Comparison of ENCODE assay signal across 8 cellular contexts in the genomic region with DNA sequence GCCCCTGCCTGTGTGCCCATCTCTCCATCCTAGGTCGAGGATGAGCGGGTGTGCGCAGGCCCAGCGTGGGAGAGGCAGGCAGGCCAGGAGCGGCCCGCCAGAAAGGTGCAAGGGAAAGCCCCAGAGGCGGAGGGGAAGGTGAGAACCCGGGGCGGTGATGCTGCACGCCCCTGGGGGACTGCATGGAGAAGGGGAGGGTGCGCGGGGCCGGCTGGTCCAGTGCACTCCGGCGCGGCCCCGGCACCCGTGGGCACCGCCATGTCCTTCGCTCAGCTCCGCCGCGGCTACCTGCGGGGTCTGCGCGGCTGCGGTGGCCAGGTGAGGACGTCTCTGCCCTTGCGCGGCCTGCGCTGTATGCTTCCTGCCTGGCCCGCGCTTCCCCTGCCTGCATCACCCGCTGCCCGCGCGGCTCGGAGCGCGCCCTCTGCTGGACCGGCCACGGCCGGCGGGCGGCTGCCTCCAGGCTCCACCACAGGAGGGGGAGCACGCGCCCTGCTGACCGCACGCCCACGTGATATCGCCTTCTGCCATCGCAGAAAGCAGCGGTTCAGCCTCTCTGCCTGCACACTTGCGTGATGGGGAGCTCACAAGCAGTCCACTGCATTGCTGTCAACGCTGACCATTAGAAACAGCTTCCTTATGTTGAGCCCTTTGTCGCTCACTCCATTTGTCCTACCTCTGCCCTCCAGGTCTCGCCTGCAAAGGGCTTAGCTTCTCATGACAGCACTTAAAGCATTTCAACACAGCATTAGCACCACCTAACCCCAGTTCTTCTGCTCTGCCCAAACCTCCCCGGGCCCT.
DNase-seq lines count a peak whose midpoint lies in the region; ATAC-seq and TF ChIP-seq lines count a peak whose summit lies in the region.

No MANE protein-coding gene starts in this region.

- H3K4me1 ChIP-seq in adipocyte (ENCODE audit: control insufficient read depth, insufficient read depth, low read length) (peaks cover 14% of the 10 kb centered on the region), right atrium auricular region (peaks cover 0 to 14% of the 10 kb centered on the region in 2 donors), aorta (ENCODE audit: control insufficient read depth in 1 of 2, insufficient read depth in 2 of 2, low read length in 2 of 2) (no peaks in the 10 kb centered on the region)

- WGBS in aorta, 2 donors = 14 to 16% methylated on average over 58 of the region's 58 CpGs

- TF ChIP-seq CTCF in AG09309 (IDR thresholded peaks at IDR 0.05; ENCODE audit: control insufficient read depth, insufficient read depth, low read depth, low read length, missing control alignments) (peak; percentile 47), right atrium auricular region (IDR thresholded peaks at IDR 0.05) (peak; percentile 92 to 98), retinal pigment epithelial cell (conservative IDR thresholded peaks at IDR 0.05; ENCODE audit: low read depth, low read length) (peak; percentile 77)

- DNase-seq in AG09309 (ENCODE audit: low read depth) = no peak
- DNase-seq in SK-N-DZ (ENCODE audit: low spot score) = peak; percentile 41
- peak; percentile 86 for DNase-seq in adipocyte (ENCODE audit: low read depth)
- DNase-seq in right atrium auricular region (ENCODE audit: low spot score) = peak; percentile 92
- DNase-seq in retinal pigment epithelial cell (ENCODE audit: low read depth) = peak; percentile 54
- peak; percentile 92 to 95 for DNase-seq in aorta

- H3K4me3 ChIP-seq in AG09309 (ENCODE audit: control insufficient read depth, low read depth, low read length) (no peak overlapping the region), adipocyte (ENCODE audit: low read length) (peak overlapping the region; percentile 54), right atrium auricular region (peak overlapping the region in 1 of 2 donors; percentile 42), retinal pigment epithelial cell (ENCODE audit: low read length) (peak overlapping the region; percentile 14), aorta (ENCODE audit: low read length in 2 of 2) (no peak overlapping the region)

- intact Hi-C loops in aorta (cut with DNase I) = loop anchor here in 1 of 2 donors (2.0 to 10.0 kb wide), 4 partner anchors 71 to 620 kb away; no protein-coding TSS in a partner anchor

- ATAC-seq in GM18907 (IDR thresholded peaks at IDR 0.05; ENCODE audit: unreplicated experiment) (peak; percentile 83), HG03139 (IDR thresholded peaks at IDR 0.05; ENCODE audit: unreplicated experiment) (peak; percentile 82), aorta (ENCODE audit: low FRiP score) (peak; percentile 96)

- peak overlapping the region; percentile 52 for H3K9ac ChIP-seq in adipocyte (ENCODE audit: low read length)

- H3K27me3 ChIP-seq in adipocyte (replicated peaks; ENCODE audit: control insufficient read depth, insufficient read depth, low read length) = peaks cover 4% of the 10 kb centered on the region
- no peaks in the 10 kb centered on the region for H3K27me3 ChIP-seq in right atrium auricular region
- H3K27me3 ChIP-seq in aorta (ENCODE audit: control insufficient read depth in 1 of 2, insufficient read depth in 2 of 2, low read length in 1 of 2) = no peaks in the 10 kb centered on the region

- H3K27ac ChIP-seq in right atrium auricular region (peak overlapping the region; percentile 23 to 58), aorta (ENCODE audit: low read depth in 1 of 2, low read length in 2 of 2) (no peak overlapping the region)

- no peaks in the 10 kb centered on the region for H3K36me3 ChIP-seq in adipocyte (ENCODE audit: control insufficient read depth, insufficient read depth, low read length, severe bottlenecking)
- no peaks in the 10 kb centered on the region for H3K36me3 ChIP-seq in right atrium auricular region
- H3K36me3 ChIP-seq in aorta (ENCODE audit: control insufficient read depth in 1 of 2, insufficient read depth in 2 of 2, low read length in 1 of 2) = no peaks in the 10 kb centered on the region

- H3K9me3 ChIP-seq in adipocyte (ENCODE audit: control insufficient read depth, low read length) (no peaks in the 10 kb centered on the region), right atrium auricular region (no peaks in the 10 kb centered on the region), aorta (ENCODE audit: control insufficient read depth, low read length) (no peaks in the 10 kb centered on the region)

Comparison
In these comparisons a context has a peak if more than half of its experiments do, and no peak if none do; other contexts are left out.
1. H3K4me3 ChIP-seq: peak in adipocyte (single experiment) and retinal pigment epithelial cell (single experiment); none in AG09309 (single experiment) and aorta (0 of 2).
2. H3K27ac ChIP-seq: peak in right atrium auricular region (2 of 2); none in aorta (0 of 2).
3. Peak in every context shown above with its lines, with median percentiles within 50 percentile points of each other: CTCF ChIP-seq and ATAC-seq.